Comparison of ENCODE assay signal across 16 cellular contexts in genomic region chr16:80198265-80198994, GRCh38.
A peak's percentile ranks its signal among the peaks of the same experiment; 100 is the strongest.
DNase-seq lines count a peak whose midpoint lies in the region; ATAC-seq, FAIRE-seq and TF ChIP-seq lines count a peak whose summit lies in the region.
"Had no signal": no experiment of that assay in that cellular context is flagged by ENCODE, and none has a peak within 500 bp of the region (broad histone marks: within the 10 kb centered on the region; RNA-seq: fewer than 3 reads in every experiment).

No MANE protein-coding gene starts in this region.

- intact Hi-C loops in PC-9 (cut with micrococcal nuclease; ENCODE audit: unreplicated experiment) = no loop called here
- intact Hi-C loops in transverse colon (cut with DNase I; ENCODE audit: low total_unique reads) = no loop called here

- H3K4me1 ChIP-seq in osteoblast (ENCODE audit: insufficient read depth, low read length) (peaks cover 18% of the 10 kb centered on the region), PC-9 (replicated peaks; ENCODE audit: insufficient read depth) (no peaks in the 10 kb centered on the region), transverse colon (no peaks in the 10 kb centered on the region)
- H3K4me1 ChIP-seq: gastrocnemius medialis, spleen had no signal

- H3K27me3 ChIP-seq in bronchial epithelial cell (ENCODE audit: control insufficient read depth, insufficient read depth, low read length) (no peaks in the 10 kb centered on the region), osteoblast (ENCODE audit: insufficient read depth, low read length) (no peaks in the 10 kb centered on the region), PC-9 (ENCODE audit: insufficient read depth, low read depth) (peaks cover 1% of the 10 kb centered on the region), transverse colon (no peaks in the 10 kb centered on the region)
- H3K27me3 ChIP-seq: gastrocnemius medialis, tibial nerve had no signal

- in situ Hi-C loops in transverse colon (cut with MboI; ENCODE audit: low pct_ligation_motif_present in 1 of 4, low pct_unique_long_range_greater_than_20kb in 1 of 4, low sequenced_read_pairs in 3 of 4) = no loop called here

- no peak overlapping the region for H2AFZ ChIP-seq in osteoblast (ENCODE audit: low read length)
- no peak overlapping the region for H2AFZ ChIP-seq in PC-9
- H2AFZ ChIP-seq: GM23338 had no signal

- POLR2A ChIA-PET in PC-9 (lab: Charles Lee; ENCODE audit: unreplicated experiment) = no interaction called here

- no peaks in the 10 kb centered on the region for H3K36me3 ChIP-seq in bronchial epithelial cell (ENCODE audit: control insufficient read depth, insufficient read depth, low read length)
- H3K36me3 ChIP-seq in osteoblast (ENCODE audit: insufficient read depth, low read length) = no peaks in the 10 kb centered on the region
- H3K36me3 ChIP-seq in PC-9 (ENCODE audit: low read depth) = no peaks in the 10 kb centered on the region
- H3K36me3 ChIP-seq in transverse colon = no peaks in the 10 kb centered on the region
- H3K36me3 ChIP-seq: gastrocnemius medialis, spleen, tibial nerve had no signal

- TF ChIP-seq EP300 in transverse colon (IDR thresholded peaks at IDR 0.05; ENCODE audit: low read depth) = no peak

- no peaks in the 10 kb centered on the region for H3K9me3 ChIP-seq in osteoblast (ENCODE audit: low read depth, low read length)
- H3K9me3 ChIP-seq in PC-9 (ENCODE audit: insufficient read depth, low read depth) = peaks cover 6% of the 10 kb centered on the region; the same call in 1 of the 2 replicates
- H3K9me3 ChIP-seq in transverse colon = no peaks in the 10 kb centered on the region
- H3K9me3 ChIP-seq: gastrocnemius medialis, spleen, tibial nerve had no signal

- no TSS peak for BruUV-seq in PC-9 (replicated peaks; lab: Mats Ljungman, UMichigan)

- H3F3A ChIP-seq in PC-9 (ENCODE audit: insufficient read depth, low read depth) = no peaks in the 10 kb centered on the region

- no peak for TF ChIP-seq CTCF in LNCaP clone FGC (IDR thresholded peaks at IDR 0.05; ENCODE audit: control insufficient read depth, extremely low read depth, insufficient read depth)
- TF ChIP-seq CTCF in bronchial epithelial cell (IDR thresholded peaks at IDR 0.05; ENCODE audit: insufficient read depth, low read length, severe bottlenecking) = no peak
- no peak for TF ChIP-seq CTCF in osteoblast (IDR thresholded peaks at IDR 0.05; ENCODE audit: extremely low read depth, low read depth, low read length)
- TF ChIP-seq CTCF in PC-9 (conservative IDR thresholded peaks at IDR 0.05) = no peak
- TF ChIP-seq CTCF in omental fat pad (IDR thresholded peaks at IDR 0.05) = no peak
- TF ChIP-seq CTCF in transverse colon (IDR thresholded peaks at IDR 0.05) = no peak

- no peak for FAIRE-seq in bronchial epithelial cell (lab: Jason Lieb, UNC)
- FAIRE-seq: D721Med had no signal

- peak overlapping the region; percentile 94 for H3K27ac ChIP-seq in osteoblast (ENCODE audit: low read depth, low read length)
- H3K27ac ChIP-seq in PC-9 = no peak overlapping the region
- no peak overlapping the region for H3K27ac ChIP-seq in transverse colon
- H3K27ac ChIP-seq: gastrocnemius medialis, spleen, tibial nerve had no signal

- no peak for TF ChIP-seq POLR2A in transverse colon (IDR thresholded peaks at IDR 0.05)

- ATAC-seq in omental fat pad (ENCODE audit: low FRiP score) (no peak), GM18517 (IDR thresholded peaks at IDR 0.05; ENCODE audit: unreplicated experiment) (no peak)
- ATAC-seq: gastrocnemius medialis, GM23338 had no signal

- no peaks in the 10 kb centered on the region for H3K79me2 ChIP-seq in osteoblast (ENCODE audit: insufficient read depth, low read length)
- no peaks in the 10 kb centered on the region for H3K79me2 ChIP-seq in PC-9 (ENCODE audit: low read depth)

- CTCF ChIA-PET in PC-9 (lab: Charles Lee) = no interaction called here

- peak overlapping the region; percentile 49 for H3K4me2 ChIP-seq in osteoblast (ENCODE audit: insufficient read depth, low read length)
- no peak overlapping the region for H3K4me2 ChIP-seq in PC-9
- H3K4me2 ChIP-seq: GM23338 had no signal

- WGBS in transverse colon (ENCODE audit: low coverage in 1 of 2), 2 donors = 33 to 41% methylated on average over 5 of the region's 5 CpGs

- no peaks in the 10 kb centered on the region for H4K20me1 ChIP-seq in osteoblast (ENCODE audit: insufficient read depth, low read length)
- no peaks in the 10 kb centered on the region for H4K20me1 ChIP-seq in PC-9 (ENCODE audit: insufficient read depth)

- no peaks in the 10 kb centered on the region; the same call in 1 of the 2 replicates for H3K9me2 ChIP-seq in PC-9 (ENCODE audit: insufficient read depth)

- H3K4me3 ChIP-seq in LNCaP clone FGC (ENCODE audit: low read depth, low read length) (no peak overlapping the region), bronchial epithelial cell (ENCODE audit: low read depth, low read length) (no peak overlapping the region), osteoblast (ENCODE audit: insufficient read depth, low read length) (no peak overlapping the region), PC-9 (no peak overlapping the region), transverse colon (no peak overlapping the region)
- H3K4me3 ChIP-seq: gastrocnemius medialis, GM23338, spleen, tibial nerve had no signal

- DNase-seq in LNCaP clone FGC (ENCODE audit: low read depth) (peak; percentile 93), NCI-H510A (lab: John Stamatoyannopoulos, UW) (peak; percentile 55), bronchial epithelial cell (ENCODE audit: low read depth) (peak; percentile 74), osteoblast (ENCODE audit: insufficient read length, low spot score, missing footprints) (no peak), PC-9 (no peak), omental fat pad (ENCODE audit: low spot score) (no peak), transverse colon (no peak)
- DNase-seq: activated naive CD4-positive, alpha-beta T cell treated with anti-CD3 and anti-CD28 coated beads, Interleukin-2, amount 50 U/mL, for 16 hours; gastrocnemius medialis; NCI-H187; RPMI8226; spleen had no signal

Comparison
In these comparisons a context has a peak if more than half of its experiments do, and no peak if none do; other contexts are left out.
1. DNase-seq: peak in LNCaP clone FGC (single experiment), NCI-H510A (single experiment) and bronchial epithelial cell (single experiment); none in osteoblast (single experiment), PC-9 (0 of 2), omental fat pad (single experiment) and transverse colon (single experiment).